In the genomic region with DNA sequence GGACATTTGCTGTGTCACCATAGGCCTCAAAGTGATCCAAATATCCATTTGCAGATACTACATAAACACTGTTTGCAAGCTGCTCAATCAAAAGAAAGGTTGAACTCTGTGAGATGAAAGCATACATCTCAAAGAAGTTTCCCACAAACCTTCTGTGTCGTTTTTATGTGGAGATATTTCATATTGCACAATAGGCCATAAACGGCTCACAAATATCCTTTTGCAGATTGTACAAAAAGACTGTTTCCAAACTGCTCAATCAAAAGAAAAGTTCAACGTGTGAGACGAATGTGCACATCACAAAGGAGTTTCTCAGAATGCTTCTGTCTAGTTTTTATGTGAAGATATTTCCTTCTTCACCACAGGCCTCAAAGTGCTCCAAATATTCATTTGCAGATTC, we compare ENCODE assay signal across 4 cellular contexts.
TF ChIP-seq lines count a peak whose summit lies in the region.
"Not testable (repeated sequence)": the region's sequence is repeated elsewhere in the genome, so short reads cannot be mapped to it uniquely, and the experiment has no call there.

No MANE protein-coding gene starts in this region.

TF ChIP-seq in IMR-90, 13 proteins besides CTCF, POLR2A, EP300 and RAD21:
- TF ChIP-seq CEBPB (IDR thresholded peaks at IDR 0.05; ENCODE audit: low read depth, low read length), result peak; percentile 53
TF ChIP-seq in IMR-90: peak in this region for 1; not testable (repeated sequence) for 12.

TF ChIP-seq in GM12878, 131 proteins besides CTCF, POLR2A, EP300 and RAD21:
- TF ChIP-seq CBX3 (IDR thresholded peaks at IDR 0.05; ENCODE audit: borderline replicate concordance, low read depth), result 0 out of 2 replicates have a peak, but pooled peaks have one; percentile 18

TF ChIP-seq in K562, 482 proteins besides CTCF, POLR2A, EP300 and RAD21:
- TF ChIP-seq CEBPG (CRISPR knock-in tag; IDR thresholded peaks at IDR 0.05), result not testable (repeated sequence)
- TF ChIP-seq CEBPG (tag; conservative IDR thresholded peaks at IDR 0.05 in 1 of 2, IDR thresholded peaks at IDR 0.05 in 1 of 2), result peak in 1 of 2 experiments; percentile 73; a peak in 2 of 4 replicates
- TF ChIP-seq CEBPB (tag; IDR thresholded peaks at IDR 0.05), result peak; percentile 61

TF ChIP-seq in HepG2, 621 proteins besides CTCF, POLR2A, EP300 and RAD21:
- peak; percentile 63 for TF ChIP-seq CEBPB (IDR thresholded peaks at IDR 0.05; ENCODE audit: borderline replicate concordance, low read depth, low read length)
